Comparison of ENCODE assay signal across 13 cellular contexts in the genomic region with DNA sequence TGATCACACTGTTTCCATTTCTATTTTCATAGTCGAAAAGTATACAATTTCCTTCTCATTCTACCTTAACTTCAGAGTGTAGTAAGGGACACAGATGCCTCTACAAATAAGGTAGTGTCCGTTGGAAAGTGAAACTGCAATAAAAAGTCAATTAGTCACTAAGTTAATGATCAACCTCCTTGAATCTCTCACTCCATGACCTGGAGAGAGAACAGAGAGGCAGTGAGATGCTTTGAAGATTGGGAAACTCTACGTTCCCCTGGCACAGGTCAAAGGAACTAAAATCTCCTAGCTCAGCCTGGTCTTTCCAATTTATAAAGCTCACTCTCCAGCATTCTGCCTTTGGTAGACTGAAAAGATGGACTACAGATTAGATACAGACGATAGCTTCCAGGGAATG.
A peak's percentile ranks its signal among the peaks of the same experiment; 100 is the strongest.
DNase-seq lines count a peak whose midpoint lies in the region; ATAC-seq, FAIRE-seq and TF ChIP-seq lines count a peak whose summit lies in the region.
"Had no signal": no experiment of that assay in that cellular context is flagged by ENCODE, and none has a peak within 500 bp of the region (broad histone marks: within the 10 kb centered on the region; RNA-seq: fewer than 3 reads in every experiment).

No MANE protein-coding gene starts in this region.

- H3K27ac ChIP-seq in GM12878 (ENCODE audit: control insufficient read depth, insufficient read depth) (no peak overlapping the region), upper lobe of right lung (no peak overlapping the region), esophagus muscularis mucosa (replicated peaks in 1 of 4) (peak overlapping the region in 1 of 4 donors; percentile 27)

- H2AFZ ChIP-seq in GM12878 (ENCODE audit: control insufficient read depth, low read depth, low read length): no peak overlapping the region

- H3K4me2 ChIP-seq in GM12878 (ENCODE audit: control insufficient read depth, insufficient read depth): no peak overlapping the region

- FAIRE-seq in GM12878 (lab: Jason Lieb, UNC): no peak

- no peaks in the 10 kb centered on the region for H3K9me3 ChIP-seq in GM12878 (replicated peaks; ENCODE audit: control insufficient read depth, insufficient read depth, low read length)
- H3K9me3 ChIP-seq in upper lobe of right lung: no peaks in the 10 kb centered on the region
- no peaks in the 10 kb centered on the region for H3K9me3 ChIP-seq in esophagus muscularis mucosa
- H3K9me3 ChIP-seq in T-helper 17 cell (ENCODE audit: control insufficient read depth, low read length, poor library complexity, severe bottlenecking): no peaks in the 10 kb centered on the region

- SMC1A ChIA-PET in GM12878 (lab: Charles Lee; ENCODE audit: uncharacterized antibody, unreplicated experiment): interaction anchor here (0.7 to 2.2 kb wide), 10 partner anchors 10 to 390 kb away, joined by 3 to 12 read pairs (median 3); partner anchors contain the start of gene CFAP53

- no peaks in the 10 kb centered on the region; the same call in 1 of the 2 replicates for H4K20me1 ChIP-seq in GM12878 (ENCODE audit: control insufficient read depth, insufficient read depth)

- RAD21 ChIA-PET in GM12878 (lab: Charles Lee; ENCODE audit: unreplicated experiment): interaction anchor here (0.9 to 1.1 kb wide), 4 partner anchors 18 to 390 kb away, joined by 3 to 4 read pairs (median 4); partner anchors contain the start of gene MYO5B

- no peak overlapping the region for H3K4me3 ChIP-seq in GM12878
- no peak overlapping the region for H3K4me3 ChIP-seq in upper lobe of right lung
- H3K4me3 ChIP-seq in esophagus muscularis mucosa: no peak overlapping the region

- POLR2A ChIA-PET in GM12878 (lab: Charles Lee): interaction anchor here (1.5 kb wide), 1 partner anchor 17 kb away, joined by 4 read pairs; no protein-coding TSS in a partner anchor

- TF ChIP-seq RAD21 in GM12878 (IDR thresholded peaks at IDR 0.05; ENCODE audit: insufficient read depth, low read depth, low read length): no peak

- H3K27me3 Mint-ChIP-seq in T-helper 17 cell: peaks cover 24% of the 10 kb centered on the region

- WGBS in GM12878 (ENCODE audit: insufficient coverage, insufficient replicate concordance, low lambda C conversion rate, missing lambda C conversion rate): 20% methylated on average over 4 of the region's 4 CpGs
- 54% methylated on average over 4 of the region's 4 CpGs for WGBS in esophagus muscularis mucosa

- TF ChIP-seq POLR2A in GM12878 (IDR thresholded peaks at IDR 0.05; ENCODE audit: low read depth, low read length) (no peak), esophagus muscularis mucosa (IDR thresholded peaks at IDR 0.05; ENCODE audit: low read depth) (no peak)

- ATAC-seq in GM19372 (IDR thresholded peaks at IDR 0.05; ENCODE audit: low read depth, unreplicated experiment) (peak; percentile 79), HG03066 (IDR thresholded peaks at IDR 0.05; ENCODE audit: low read depth, unreplicated experiment) (peak; percentile 72), GM12878 (peak; percentile 91), upper lobe of right lung (peak; percentile 81), T-helper 17 cell (no peak)
- ATAC-seq: naive thymus-derived CD4-positive, alpha-beta T cell had no signal

- TF ChIP-seq CTCF in GM12878 (IDR thresholded peaks at IDR 0.05 in 2 of 3, conservative IDR thresholded peaks at IDR 0.05 in 1 of 3; ENCODE audit: control insufficient read depth in 2 of 3, extremely low read depth in 1 of 3, insufficient read depth in 1 of 3, low read depth in 3 of 3, low read length in 3 of 3) (no peak), upper lobe of right lung (IDR thresholded peaks at IDR 0.05) (no peak), esophagus muscularis mucosa (IDR thresholded peaks at IDR 0.05) (no peak)

- no peak overlapping the region for H3K4me3 Mint-ChIP-seq in T-helper 17 cell
- H3K4me3 Mint-ChIP-seq: naive thymus-derived CD4-positive, alpha-beta T cell; T-helper 2 cell treated with Interferon-gamma antibody and Interleukin-4, amounts not matched to agents 5 μg/mL and 100 μg/mL, for 36 hours had no signal

- peak; percentile 53 for DNase-seq in GM12878 (ENCODE audit: low read depth, low spot score)
- no peak for DNase-seq in upper lobe of right lung
- no peak for DNase-seq in SKM-1 treated with dmso at 0.1 percent for 144 hours (lab: John Stamatoyannopoulos, UW; ENCODE audit: unreplicated experiment)
- DNase-seq in esophagus muscularis mucosa (ENCODE audit: extremely low spot score): no peak
- DNase-seq in T-helper 17 cell: no peak
- DNase-seq: activated T-cell treated with anti-CD3 and anti-CD28 coated beads, Interleukin-2, amount 50 U/mL, for 1 hour; DND-41; KG1; naive thymus-derived CD4-positive, alpha-beta T cell; NCI-H2227 treated with DMSO at 0.1 percent for 48 hours had no signal

- in situ Hi-C loops in GM12878 (cut with MboI): no loop called here

- H3K36me3 Mint-ChIP-seq in T-helper 17 cell (ENCODE audit: low read depth): no peaks in the 10 kb centered on the region
- H3K36me3 Mint-ChIP-seq: naive thymus-derived CD4-positive, alpha-beta T cell had no signal

- H3K36me3 ChIP-seq in GM12878 (ENCODE audit: control insufficient read depth in 2 of 2, insufficient read depth in 2 of 2, low read length in 1 of 2) (no peaks in the 10 kb centered on the region), upper lobe of right lung (no peaks in the 10 kb centered on the region), esophagus muscularis mucosa (no peaks in the 10 kb centered on the region)

- intact Hi-C loops in GM12878 (cut with micrococcal nuclease; ENCODE audit: unreplicated experiment) (no loop called here), upper lobe of right lung (cut with DNase I) (no loop called here), esophagus muscularis mucosa (cut with DNase I) (no loop called here)

- CTCF ChIA-PET in GM12878 (lab: Yijun Ruan, JAX): interaction anchor here (1.0 to 2.5 kb wide), 3 partner anchors 14 to 343 kb away, joined by 3 to 8 read pairs (median 3); no protein-coding TSS in a partner anchor

- no peak overlapping the region for H3K9ac ChIP-seq in GM12878 (ENCODE audit: control insufficient read depth, insufficient read depth, low read length)

- TF ChIP-seq EP300 in GM12878 (IDR thresholded peaks at IDR 0.05; ENCODE audit: borderline replicate concordance in 1 of 2, control insufficient read depth in 1 of 2, low read depth in 2 of 2, low read length in 2 of 2): 0 out of 4 replicates have a peak, but pooled peaks of 1 of the 2 experiments have one; percentile 19
- TF ChIP-seq EP300 in esophagus muscularis mucosa (IDR thresholded peaks at IDR 0.05): no peak

- H3K4me1 ChIP-seq in GM12878 (ENCODE audit: control insufficient read depth, insufficient read depth, low read length): no peaks in the 10 kb centered on the region
- no peaks in the 10 kb centered on the region for H3K4me1 ChIP-seq in upper lobe of right lung
- peaks cover 0 to 20% (median 13%) of the 10 kb centered on the region in 4 donors for H3K4me1 ChIP-seq in esophagus muscularis mucosa

- peaks cover 1 to 4% of the 10 kb centered on the region in 2 experiments; a peak in 2 of 4 replicates for H3K27me3 ChIP-seq in GM12878 (replicated peaks in 1 of 2; ENCODE audit: control insufficient read depth in 2 of 2, insufficient read depth in 2 of 2, low read length in 1 of 2)
- H3K27me3 ChIP-seq in upper lobe of right lung: no peaks in the 10 kb centered on the region
- no peaks in the 10 kb centered on the region for H3K27me3 ChIP-seq in esophagus muscularis mucosa

- no peaks in the 10 kb centered on the region for H3K79me2 ChIP-seq in GM12878 (ENCODE audit: control insufficient read depth, insufficient read depth, low read length)

- H3K4me1 Mint-ChIP-seq in T-helper 17 cell: peaks cover 4% of the 10 kb centered on the region

- H3K27ac Mint-ChIP-seq in T-helper 17 cell: no peak overlapping the region
- H3K27ac Mint-ChIP-seq: naive thymus-derived CD4-positive, alpha-beta T cell; T-helper 2 cell treated with Interferon-gamma antibody and Interleukin-4, amounts not matched to agents 5 μg/mL and 100 μg/mL, for 36 hours had no signal

- BruUV-seq in GM12878 (replicated peaks; lab: Mats Ljungman, UMichigan): no TSS peak

TF ChIP-seq in GM12878, 131 proteins besides CTCF, POLR2A, EP300 and RAD21 (continues in another document):
- TF ChIP-seq, protein P1, sequence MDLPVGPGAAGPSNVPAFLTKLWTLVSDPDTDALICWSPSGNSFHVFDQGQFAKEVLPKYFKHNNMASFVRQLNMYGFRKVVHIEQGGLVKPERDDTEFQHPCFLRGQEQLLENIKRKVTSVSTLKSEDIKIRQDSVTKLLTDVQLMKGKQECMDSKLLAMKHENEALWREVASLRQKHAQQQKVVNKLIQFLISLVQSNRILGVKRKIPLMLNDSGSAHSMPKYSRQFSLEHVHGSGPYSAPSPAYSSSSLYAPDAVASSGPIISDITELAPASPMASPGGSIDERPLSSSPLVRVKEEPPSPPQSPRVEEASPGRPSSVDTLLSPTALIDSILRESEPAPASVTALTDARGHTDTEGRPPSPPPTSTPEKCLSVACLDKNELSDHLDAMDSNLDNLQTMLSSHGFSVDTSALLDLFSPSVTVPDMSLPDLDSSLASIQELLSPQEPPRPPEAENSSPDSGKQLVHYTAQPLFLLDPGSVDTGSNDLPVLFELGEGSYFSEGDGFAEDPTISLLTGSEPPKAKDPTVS (IDR thresholded peaks at IDR 0.05; ENCODE audit: low read depth, low read length): no peak
- peak in 1 of 2 experiments; percentile 40; a peak in 2 of 4 replicates for TF ChIP-seq IKZF2 (IDR thresholded peaks at IDR 0.05)
- no peak for TF ChIP-seq ESRRA (IDR thresholded peaks at IDR 0.05; ENCODE audit: low read length)
